ENCODE assay signal across 33 cellular contexts in genomic region chr3:103662591-103662990, GRCh38.
"Had no signal": no experiment of that assay in that cellular context is flagged by ENCODE, and none has a peak within 500 bp of the region (broad histone marks: within the 10 kb centered on the region; RNA-seq: fewer than 3 reads in every experiment).

No MANE protein-coding gene starts in this region.

- H3K4me3 ChIP-seq: adrenal gland, ascending aorta, body of pancreas, breast epithelium, cardiac muscle cell had no signal

- FAIRE-seq: astrocyte, bronchial epithelial cell had no signal

- H3K4me1 ChIP-seq: adrenal gland, ascending aorta, body of pancreas, breast epithelium had no signal

- DNase-seq: activated effector memory CD4-positive, alpha-beta T cell treated with anti-CD3 and anti-CD28 coated beads, Interleukin-2, amount 50 U/mL, for 16 hours; activated effector memory CD4-positive, alpha-beta T cell treated with Interleukin-2 at 50 U/mL for 16 hours; activated gamma-delta T cell; activated gamma-delta T cell treated with Interleukin-2 at 50 U/mL for 16 hours; activated naive CD4-positive, alpha-beta T cell; activated naive CD4-positive, alpha-beta T cell treated with anti-CD3 and anti-CD28 coated beads for 36 hours; activated naive CD4-positive, alpha-beta T cell treated with anti-CD3 and anti-CD28 coated beads, Interleukin-2, amount 10 ng/mL, durations not matched to agents 7 days and 5 days; activated naive CD4-positive, alpha-beta T cell treated with anti-CD3 and anti-CD28 coated beads, Interleukin-2, amount 50 U/mL, for 16 hours; activated naive CD4-positive, alpha-beta T cell treated with Interleukin-2 at 50 U/mL for 16 hours; activated naive CD8-positive, alpha-beta T cell treated with anti-CD3 and anti-CD28 coated beads for 36 hours; activated naive CD8-positive, alpha-beta T cell treated with anti-CD3 and anti-CD28 coated beads, Interleukin-2, amount 10 ng/mL, durations not matched to agents 7 days and 5 days; activated naive CD8-positive, alpha-beta T cell treated with anti-CD3 and anti-CD28 coated beads, Interleukin-2, amount 50 U/mL, for 24 hours; activated T-cell treated with anti-CD3 and anti-CD28 coated beads, Interleukin-2, amount 50 U/mL, for 1 hour; activated T-cell treated with anti-CD3 and anti-CD28 coated beads, Interleukin-2, amount 50 U/mL, for 24 hours; activated T-cell treated with anti-CD3 and anti-CD28 coated beads, Interleukin-2, amount 50 U/mL, for 4 hours; activated T-cell treated with anti-CD3 and anti-CD28 coated beads, Interleukin-2, amount 50 U/mL, for 48 hours; activated T-cell treated with anti-CD3 and anti-CD28 coated beads, Interleukin-2, amount 50 U/mL, for 72 hours; adrenal gland; amniotic stem cell; amygdala; anterior cingulate cortex; body of pancreas; brain microvascular endothelial cell; caudate nucleus; central memory CD4-positive, alpha-beta T cell; cerebellar nuclear complex had no signal

- H3K36me3 ChIP-seq: adrenal gland, ascending aorta, brain microvascular endothelial cell, breast epithelium, cardiac muscle cell had no signal

- H3K27me3 ChIP-seq: adrenal gland, ascending aorta, body of pancreas, brain microvascular endothelial cell, breast epithelium, cardiac muscle cell had no signal

- H3K27ac ChIP-seq: adrenal gland, ascending aorta, body of pancreas, brain microvascular endothelial cell, breast epithelium, cardiac muscle cell had no signal

- H3K9me3 ChIP-seq: adrenal gland, ascending aorta, body of pancreas, breast epithelium had no signal

- ATAC-seq: activated naive CD4-positive, alpha-beta T cell treated with anti-CD3 and anti-CD28 coated beads, Interleukin-2, amount 50 U/mL, for 72 hours; activated naive CD8-positive, alpha-beta T cell treated with anti-CD3 and anti-CD28 coated beads, Interleukin-2, amount 50 U/mL, for 24 hours; activated T-cell treated with anti-CD3 and anti-CD28 coated beads, Interleukin-2, amount 50 U/mL, for 4 hours; activated T-cell treated with anti-CD3 and anti-CD28 coated beads, Interleukin-2, amount 50 U/mL, for 72 hours; activated T-helper 17 cell treated with anti-CD3 and anti-CD28 coated beads, Interleukin-2, amount 50 U/mL, for 72 hours; body of pancreas had no signal
